Comparison of ENCODE assay signal across 8 cellular contexts in genomic region chr1:212967767-212968166, GRCh38.
A peak's percentile ranks its signal among the peaks of the same experiment; 100 is the strongest.
DNase-seq lines count a peak whose midpoint lies in the region; ATAC-seq, FAIRE-seq and TF ChIP-seq lines count a peak whose summit lies in the region.

No MANE protein-coding gene starts in this region.

- peak; percentile 65 for DNase-seq in AG08395 (ENCODE audit: low spot score)
- no peak for DNase-seq in GM13977 (ENCODE audit: low spot score)
- DNase-seq in HTR-8/SVneo (ENCODE audit: insufficient read length, low spot score) = peak; percentile 63
- DNase-seq in SKM-1 treated with dmso at 0.1 percent for 144 hours (lab: John Stamatoyannopoulos, UW; ENCODE audit: unreplicated experiment) = peak; percentile 47
- DNase-seq in iPS DF 19.7 (ENCODE audit: low read depth, low spot score) = peak; percentile 78
- no peak for DNase-seq in pons (ENCODE audit: low spot score)
- no peak for DNase-seq in NCI-H345 (lab: John Stamatoyannopoulos, UW)

- peak; percentile 77 for FAIRE-seq in HTR-8/SVneo (lab: Jason Lieb, UNC)

- ATAC-seq in GM21381 (IDR thresholded peaks at IDR 0.05; ENCODE audit: unreplicated experiment) = no peak

- peak; percentile 52 for TF ChIP-seq CTCF in GM13977 (IDR thresholded peaks at IDR 0.05; ENCODE audit: extremely low read depth, insufficient read depth, missing control alignments)

- in situ Hi-C loops in GM13977 (cut with MboI; ENCODE audit: low pct_unique_long_range_greater_than_20kb, low sequenced_read_pairs, unreplicated experiment) = no loop called here

Comparison
In these comparisons a context has a peak if more than half of its experiments do, and no peak if none do; other contexts are left out.
1. DNase-seq: peak in AG08395 (single experiment), HTR-8/SVneo (single experiment), SKM-1 treated with dmso at 0.1 percent for 144 hours (single experiment) and iPS DF 19.7 (single experiment); none in GM13977 (single experiment), pons (single experiment) and NCI-H345 (single experiment).